14 cellular contexts compared by ENCODE assay signal in the genomic region with DNA sequence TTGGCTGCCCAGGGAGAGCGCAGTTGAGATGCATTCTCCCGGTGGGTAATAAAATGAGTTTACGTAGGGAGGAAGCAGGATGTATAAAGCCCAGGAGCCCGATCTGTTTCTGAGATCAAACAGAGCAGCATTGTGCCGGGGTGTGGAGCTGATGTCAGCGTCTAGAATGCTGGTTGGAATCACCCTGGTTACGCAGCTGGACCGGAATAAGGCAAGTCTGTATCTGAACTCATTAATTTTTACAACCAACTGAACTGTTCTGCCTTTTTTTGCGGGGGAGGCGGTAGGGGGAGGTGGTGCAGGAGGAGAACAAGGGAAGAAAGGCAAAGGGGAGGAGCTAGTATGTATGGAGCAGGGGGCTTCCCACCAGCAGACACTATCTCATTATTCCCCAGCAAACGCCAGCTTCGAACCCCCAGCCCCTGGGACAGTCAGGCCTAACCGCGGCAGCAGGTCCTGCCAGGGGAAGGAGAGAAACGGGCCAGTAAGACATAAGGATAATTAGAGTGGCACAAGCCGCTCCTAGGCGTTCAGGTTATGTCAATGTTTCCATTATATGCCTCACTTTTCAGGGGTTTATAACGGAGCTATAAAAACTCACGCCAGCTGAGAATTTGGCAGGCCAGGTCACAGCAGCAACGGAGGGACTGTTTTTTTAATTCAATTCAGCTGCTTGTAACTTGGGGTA.
DNase-seq lines count a peak whose midpoint lies in the region; TF ChIP-seq lines count a peak whose summit lies in the region.
"Had no signal": no experiment of that assay in that cellular context is flagged by ENCODE, and none has a peak within 500 bp of the region (broad histone marks: within the 10 kb centered on the region; RNA-seq: fewer than 3 reads in every experiment).

No MANE protein-coding gene starts in this region.

- TSS peak; percentile 79 for BruUV-seq in A673 (replicated peaks; lab: Mats Ljungman, UMichigan)

- H3K4me1 ChIP-seq in A673 (ENCODE audit: insufficient read depth, low read length, poor library complexity, severe bottlenecking) (peaks cover 23% of the 10 kb centered on the region), muscle layer of duodenum (ENCODE audit: control insufficient read depth in 1 of 2, insufficient read depth in 2 of 2, low read length in 2 of 2) (peaks cover 4 to 8% of the 10 kb centered on the region in 2 donors), trophoblast cell (ENCODE audit: control insufficient read depth in 1 of 2, insufficient read depth in 2 of 2, low read length in 2 of 2) (peaks cover 0 to 7% of the 10 kb centered on the region in 2 experiments)

- DNase-seq in A673 (ENCODE audit: low spot score) (peak; percentile 72), NCI-H748 (lab: John Stamatoyannopoulos, UW; ENCODE audit: unreplicated experiment) (peak; percentile 80), fibroblast of villous mesenchyme (ENCODE audit: low read depth) (peak; percentile 94), NCI-H774 (lab: John Stamatoyannopoulos, UW) (no peak), trophoblast cell (no peak), NOMO-1 treated with DMSO at 0.1 percent for 48 hours (lab: John Stamatoyannopoulos, UW; ENCODE audit: unreplicated experiment) (no peak)
- no peak for DNase-seq in stimulated activated CD4-positive, alpha-beta T cell treated with anti-CD3 and anti-CD28 coated beads, Interleukin-12 subunit alpha, Interleukin-12 subunit beta, amount 100 ng/mL, for 4 hours
- DNase-seq: activated CD8-positive, alpha-beta memory T cell treated with anti-CD3 and anti-CD28 coated beads, Interleukin-2, amount 50 U/mL, for 48 hours; activated naive CD8-positive, alpha-beta T cell treated with anti-CD3 and anti-CD28 coated beads, Interleukin-2, amount 10 ng/mL, durations not matched to agents 7 days and 5 days; NCI-H226; SHP77 treated with DMSO at 0.1 percent for 48 hours had no signal

- H4K91ac ChIP-seq in trophoblast cell (ENCODE audit: low read depth, low read length): no peak overlapping the region

- no peak overlapping the region for H3K14ac ChIP-seq in trophoblast cell (ENCODE audit: low read length)

- H3K23ac ChIP-seq in trophoblast cell (ENCODE audit: low read length): no peak overlapping the region

- H3K9ac ChIP-seq in trophoblast cell (ENCODE audit: low read length): no peak overlapping the region

- TF ChIP-seq CTCF in A673 (conservative IDR thresholded peaks at IDR 0.05; ENCODE audit: low read depth, low read length): no peak
- no peak for TF ChIP-seq CTCF in fibroblast of villous mesenchyme (IDR thresholded peaks at IDR 0.05; ENCODE audit: insufficient read depth, low read depth, low read length)

- no peak overlapping the region for H3K18ac ChIP-seq in trophoblast cell (ENCODE audit: low read length)

- H3K9me3 ChIP-seq in A673 (ENCODE audit: low read depth, low read length, poor library complexity, severe bottlenecking) (peaks cover 2% of the 10 kb centered on the region), muscle layer of duodenum (ENCODE audit: control insufficient read depth in 1 of 2, low read length in 2 of 2) (no peaks in the 10 kb centered on the region), trophoblast cell (ENCODE audit: insufficient read depth, low read depth, low read length) (peaks cover 2% of the 10 kb centered on the region)

- no peak overlapping the region for H3K4ac ChIP-seq in trophoblast cell (ENCODE audit: low read depth, low read length)

- H3K4me3 ChIP-seq in A673 (ENCODE audit: low read depth, low read length, poor library complexity, severe bottlenecking) (no peak overlapping the region), fibroblast of villous mesenchyme (ENCODE audit: low read depth, low read length) (no peak overlapping the region), muscle layer of duodenum (ENCODE audit: low read depth in 1 of 2, low read length in 2 of 2) (peak overlapping the region in 1 of 2 donors; percentile 1), trophoblast cell (ENCODE audit: low read depth, low read length) (no peak overlapping the region)
- H3K4me3 ChIP-seq: GM12878, tibial nerve had no signal

- H2BK120ac ChIP-seq in trophoblast cell (ENCODE audit: insufficient read depth, low read length, poor library complexity): no peak overlapping the region

- H2AK5ac ChIP-seq in trophoblast cell (ENCODE audit: low read length): no peak overlapping the region

- no peak overlapping the region for H4K8ac ChIP-seq in trophoblast cell (ENCODE audit: low read depth, low read length)

- H2BK12ac ChIP-seq in trophoblast cell (ENCODE audit: low read length): no peak overlapping the region

- POLR2A ChIA-PET in A673 (lab: Charles Lee; ENCODE audit: low non-redundant PET): no interaction called here

- WGBS in trophoblast cell (ENCODE audit: extremely low coverage, insufficient coverage, insufficient read length): no CpG with 5 or more reads among the region's 20 CpGs

- no peak overlapping the region for H3K27ac ChIP-seq in A673 (ENCODE audit: low read depth, low read length, poor library complexity, severe bottlenecking)
- H3K27ac ChIP-seq in muscle layer of duodenum (ENCODE audit: low read length): peak overlapping the region; percentile 11
- H3K27ac ChIP-seq in trophoblast cell (ENCODE audit: low read depth, low read length): no peak overlapping the region
- H3K27ac ChIP-seq: tibial nerve had no signal

- no peak overlapping the region for H2AFZ ChIP-seq in trophoblast cell (ENCODE audit: insufficient read depth, low read length, poor library complexity)

- H3K36me3 ChIP-seq in A673 (ENCODE audit: insufficient read depth, low read length, poor library complexity, severe bottlenecking): no peaks in the 10 kb centered on the region
- no peaks in the 10 kb centered on the region for H3K36me3 ChIP-seq in muscle layer of duodenum (ENCODE audit: control insufficient read depth in 1 of 2, insufficient read depth in 2 of 2, low read length in 2 of 2)
- H3K36me3 ChIP-seq in trophoblast cell (ENCODE audit: control insufficient read depth in 1 of 2, insufficient read depth in 2 of 2, low read length in 2 of 2): no peaks in the 10 kb centered on the region
- H3K36me3 ChIP-seq: tibial nerve had no signal

- H3K79me1 ChIP-seq in trophoblast cell (ENCODE audit: low read length): no peaks in the 10 kb centered on the region

- no peak overlapping the region for H2BK5ac ChIP-seq in trophoblast cell (ENCODE audit: low read depth, low read length, poor library complexity)

- intact Hi-C loops in A673 (cut with micrococcal nuclease; ENCODE audit: unreplicated experiment): no loop called here

- CTCF ChIA-PET in A673 (lab: Charles Lee): interaction anchor here (1.0 kb wide), 1 partner anchor 9 kb away, joined by 3 read pairs; no protein-coding TSS in a partner anchor

- H3K27me3 ChIP-seq in A673 (replicated peaks; ENCODE audit: insufficient read depth, low read depth, low read length, poor library complexity): no peaks in the 10 kb centered on the region
- H3K27me3 ChIP-seq in muscle layer of duodenum (ENCODE audit: low read depth, low read length): peaks cover 4% of the 10 kb centered on the region
- no peaks in the 10 kb centered on the region for H3K27me3 ChIP-seq in trophoblast cell (ENCODE audit: insufficient read depth, low read length)
- H3K27me3 ChIP-seq: tibial nerve had no signal

- H3K79me2 ChIP-seq in trophoblast cell (ENCODE audit: control insufficient read depth, insufficient read depth, low read length, poor library complexity): no peaks in the 10 kb centered on the region

- no peak overlapping the region for H3K4me2 ChIP-seq in trophoblast cell (ENCODE audit: low read length)

- no peak overlapping the region for H4K12ac ChIP-seq in trophoblast cell (ENCODE audit: low read depth, low read length)

Comparison
In these comparisons a context has a peak if more than half of its experiments do, and no peak if none do; other contexts are left out.
1. DNase-seq: peak in A673 (single experiment), NCI-H748 (single experiment) and fibroblast of villous mesenchyme (single experiment); none in NCI-H774 (single experiment), trophoblast cell (0 of 2), stimulated activated CD4-positive, alpha-beta T cell treated with anti-CD3 and anti-CD28 coated beads, Interleukin-12 subunit alpha, Interleukin-12 subunit beta, amount 100 ng/mL, for 4 hours (single experiment) and NOMO-1 treated with DMSO at 0.1 percent for 48 hours (single experiment).